ENCODE assay signal across 11 cellular contexts in the genomic region with DNA sequence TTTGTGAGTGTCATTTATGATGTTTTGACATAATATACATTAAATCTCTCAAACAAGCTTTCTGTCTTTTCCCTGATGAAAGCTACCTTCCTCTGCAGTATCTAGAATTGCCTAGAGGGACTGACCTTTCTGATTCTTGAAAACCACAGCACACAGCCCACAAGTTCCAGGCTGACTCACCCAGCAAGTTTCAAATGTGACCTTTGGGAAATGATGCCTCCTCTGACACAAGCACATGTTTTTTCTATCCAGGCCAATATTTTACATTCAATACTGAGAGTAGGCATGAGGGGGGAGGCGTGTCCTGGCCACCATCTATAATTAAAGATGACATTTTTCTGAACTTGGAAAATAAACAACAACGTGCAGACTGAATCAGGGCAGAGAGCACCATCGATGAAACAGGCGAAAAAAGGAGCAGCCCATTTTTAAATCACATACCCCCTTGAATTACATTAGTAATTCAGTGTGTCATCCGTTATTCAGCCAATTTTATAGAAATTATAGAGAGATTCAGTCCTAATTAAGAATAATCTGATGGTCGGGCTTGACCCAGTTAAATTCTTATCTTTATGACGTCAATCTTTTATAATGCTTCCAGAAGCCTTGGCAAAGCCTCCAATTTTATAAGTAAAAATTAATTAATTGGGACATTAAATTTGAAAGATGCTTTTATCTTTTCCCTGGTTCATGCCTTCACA.
DNase-seq lines count a peak whose midpoint lies in the region; FAIRE-seq and TF ChIP-seq lines count a peak whose summit lies in the region.
"Had no signal": no experiment of that assay in that cellular context is flagged by ENCODE, and none has a peak within 500 bp of the region (broad histone marks: within the 10 kb centered on the region; RNA-seq: fewer than 3 reads in every experiment).

No MANE protein-coding gene starts in this region.

- H3K4me3 Mint-ChIP-seq in type B pancreatic cell: no peak overlapping the region

- TF ChIP-seq CTCF in BJ (IDR thresholded peaks at IDR 0.05; ENCODE audit: insufficient read depth, low read depth, low read length) (no peak), astrocyte of the cerebellum (IDR thresholded peaks at IDR 0.05; ENCODE audit: low read depth, low read length, missing control alignments) (no peak), type B pancreatic cell (conservative IDR thresholded peaks at IDR 0.05) (no peak)

- DNase-seq in BJ (ENCODE audit: low read depth) (peak; percentile 54), HS-5 (ENCODE audit: low read depth) (peak; percentile 79), astrocyte of the cerebellum (ENCODE audit: low read depth) (peak; percentile 33), kidney glomerular epithelial cell (lab: John Stamatoyannopoulos, UW) (peak; percentile 51), GM19239 (ENCODE audit: insufficient read length, low spot score) (no peak), type B pancreatic cell (ENCODE audit: extremely low spot score, unreplicated experiment) (no peak), NCI-H510A (lab: John Stamatoyannopoulos, UW) (no peak)
- no peak for DNase-seq in stimulated activated CD4-positive, alpha-beta T cell treated with anti-CD3 and anti-CD28 coated beads, Interleukin-1b, Interleukin-23, amount 100 ng/mL, for 48 hours
- DNase-seq: effector CD8-positive, alpha-beta T cell; NCI-H146 had no signal

- H3K27me3 Mint-ChIP-seq in type B pancreatic cell: peaks cover 32% of the 10 kb centered on the region

- H3K27me3 ChIP-seq in BJ (ENCODE audit: control insufficient read depth, insufficient read depth, low read length): no peaks in the 10 kb centered on the region

- no peak overlapping the region for H3K27ac Mint-ChIP-seq in type B pancreatic cell

- H3K9me3 Mint-ChIP-seq in type B pancreatic cell: peaks cover 18% of the 10 kb centered on the region

- no peak overlapping the region for H3K4me3 ChIP-seq in BJ (ENCODE audit: low read depth, low read length)
- no peak overlapping the region for H3K4me3 ChIP-seq in astrocyte of the cerebellum (ENCODE audit: low read depth, low read length)
- H3K4me3 ChIP-seq: PC-9 had no signal

- CTCF ChIA-PET in BJ (lab: Yijun Ruan, JAX): no interaction called here

- POLR2A ChIA-PET in BJ (lab: Charles Lee): no interaction called here

- FAIRE-seq in GM19239 (lab: Jason Lieb, UNC): no peak

- in situ Hi-C loops in astrocyte of the cerebellum (cut with HindIII; ENCODE audit: low sequenced_read_pairs): no loop called here

- no peaks in the 10 kb centered on the region for H3K36me3 Mint-ChIP-seq in type B pancreatic cell

- H3K4me1 Mint-ChIP-seq in type B pancreatic cell (ENCODE audit: unreplicated experiment): peaks cover 17% of the 10 kb centered on the region

- no peaks in the 10 kb centered on the region for H3K36me3 ChIP-seq in BJ (ENCODE audit: control insufficient read depth, insufficient read depth, low read length)

Comparison
In these comparisons a context has a peak if more than half of its experiments do, and no peak if none do; other contexts are left out.
1. DNase-seq: peak in BJ (single experiment), HS-5 (single experiment), astrocyte of the cerebellum (single experiment) and kidney glomerular epithelial cell (single experiment); none in GM19239 (single experiment), type B pancreatic cell (single experiment), stimulated activated CD4-positive, alpha-beta T cell treated with anti-CD3 and anti-CD28 coated beads, Interleukin-1b, Interleukin-23, amount 100 ng/mL, for 48 hours (single experiment) and NCI-H510A (single experiment).